17 cellular contexts compared by ENCODE assay signal in genomic region chr1:193085263-193085662, GRCh38. TPM values are rescaled to one million over a fixed set of nuclear protein-coding genes. Genes with fewer than 3 reads are reported as not detected.
A peak's percentile ranks its signal among the peaks of the same experiment; 100 is the strongest.
DNase-seq lines count a peak whose midpoint lies in the region; ATAC-seq and TF ChIP-seq lines count a peak whose summit lies in the region.
"Had no signal": no experiment of that assay in that cellular context is flagged by ENCODE, and none has a peak within 500 bp of the region (broad histone marks: within the 10 kb centered on the region; RNA-seq: fewer than 3 reads in every experiment).

No MANE protein-coding gene starts in this region.

- intact Hi-C loops in adrenal gland (cut with DNase I), result no loop called here

- no peaks in the 10 kb centered on the region for H3K27me3 Mint-ChIP-seq in memory B cell
- H3K27me3 Mint-ChIP-seq: B cell; CD4-positive, alpha-beta T cell had no signal

- peak; percentile 36 for DNase-seq in NCI-H748 (lab: John Stamatoyannopoulos, UW; ENCODE audit: unreplicated experiment)
- DNase-seq in NCI-H748 treated with DMSO at 0.1 percent for 48 hours (lab: John Stamatoyannopoulos, UW), result no peak
- DNase-seq in dermis microvascular lymphatic vessel endothelial cell (ENCODE audit: low read depth in 2 of 2), result peak; percentile 43 to 55
- no peak for DNase-seq in memory B cell (ENCODE audit: low spot score in 2 of 2)
- no peak for DNase-seq in iPS-NIHi7 (ENCODE audit: extremely low spot score)
- DNase-seq in NCI-H526 treated with DMSO at 0.1 percent for 48 hours (lab: John Stamatoyannopoulos, UW), result no peak
- DNase-seq in adrenal gland, result no peak
- DNase-seq: 8988T; ACHN; C1 segment of cervical spinal cord; CD4-positive, alpha-beta T cell; DMS79; GM23248 had no signal

- peaks cover 19 to 53% of the 10 kb centered on the region in 2 experiments for H3K36me3 ChIP-seq in HEK293 (ENCODE audit: control insufficient read depth in 2 of 2, insufficient read depth in 1 of 2, low read length in 2 of 2)
- H3K36me3 ChIP-seq in adrenal gland (replicated peaks in 1 of 2), result peaks cover 0 to 39% of the 10 kb centered on the region in 2 donors

- POLR2A ChIA-PET in HEK293 (lab: Yijun Ruan, JAX), result interaction anchor here (1.0 kb wide), 1 partner anchor 20 kb away, joined by 4 read pairs; the partner anchor contains the start of gene GLRX2

- H3K9me3 ChIP-seq in HEK293 (ENCODE audit: control insufficient read depth, insufficient read depth, low read depth, low read length) (no peaks in the 10 kb centered on the region), adrenal gland (replicated peaks in 1 of 3) (no peaks in the 10 kb centered on the region)

- no peak for TF ChIP-seq POLR2A in adrenal gland (IDR thresholded peaks at IDR 0.05)

- no peaks in the 10 kb centered on the region for H3K27me3 ChIP-seq in adrenal gland

- WGBS in adrenal gland, 4 donors, result 81 to 90% (median 86%) methylated on average over 1 of the region's 1 CpG

- H3K27ac ChIP-seq in HEK293 (ENCODE audit: extremely low read depth, low read depth, low read length) (no peak overlapping the region), adrenal gland (no peak overlapping the region)
- H3K27ac ChIP-seq: GM23248 had no signal

- H3K4me3 ChIP-seq in HEK293 (ENCODE audit: low read depth, low read length), result no peak overlapping the region
- H3K4me3 ChIP-seq in adrenal gland, result no peak overlapping the region
- H3K4me3 ChIP-seq: GM12878, GM23248 had no signal

- H3K4me3 Mint-ChIP-seq in memory B cell, result no peak overlapping the region
- H3K4me3 Mint-ChIP-seq: B cell; CD4-positive, alpha-beta T cell had no signal

- CTCF ChIA-PET in HEK293 (lab: Yijun Ruan, JAX), result interaction anchor here (0.6 to 1.2 kb wide), 4 partner anchors 14 to 1243 kb away, joined by 3 to 5 read pairs (median 4); no protein-coding TSS in a partner anchor

- peak overlapping the region; percentile 65 for H3K27ac Mint-ChIP-seq in memory B cell
- H3K27ac Mint-ChIP-seq: B cell; CD4-positive, alpha-beta T cell had no signal

- H3K36me3 Mint-ChIP-seq in memory B cell, result peaks cover 13% of the 10 kb centered on the region

- no peak for TF ChIP-seq CTCF in HEK293 (tag by site-specific recombination; IDR thresholded peaks at IDR 0.05)
- no peak for TF ChIP-seq CTCF in adrenal gland (IDR thresholded peaks at IDR 0.05)

- no peaks in the 10 kb centered on the region for H3K9me3 Mint-ChIP-seq in memory B cell
- H3K9me3 Mint-ChIP-seq: CD4-positive, alpha-beta T cell had no signal

- no peaks in the 10 kb centered on the region for H3K4me1 Mint-ChIP-seq in memory B cell

- no peaks in the 10 kb centered on the region for H3K4me1 ChIP-seq in HEK293 (ENCODE audit: control insufficient read depth, insufficient read depth, low read length)
- no peaks in the 10 kb centered on the region for H3K4me1 ChIP-seq in adrenal gland (replicated peaks in 1 of 2)

- ATAC-seq in memory B cell (ENCODE audit: low read depth), result no peak
- ATAC-seq: GM12878, HCT116 had no signal

TF ChIP-seq in HEK293, 187 proteins besides CTCF, POLR2A, EP300 and RAD21:
- TF ChIP-seq PRDM6 (tag by site-specific recombination; IDR thresholded peaks at IDR 0.05) (peak; percentile 84), ZNF610 (tag by site-specific recombination; IDR thresholded peaks at IDR 0.05; ENCODE audit: borderline replicate concordance) (no peak)

RNA-seq across cellular contexts. Expression of gene GLRX2, which starts 20.0 kb away (rescaled TPM):
- total RNA-seq in dermis microvascular lymphatic vessel endothelial cell (2.3 and 8.6 TPM in 2 replicates), adrenal gland (10 to 100 TPM in 6 of 8 donors, 1 to 10 TPM in 2; 3.0 to 40.5 (median 20.8) TPM)
- 10 to 100 TPM in 2 of 3 donors, 1 to 10 TPM in 1; 10.0 to 59.8 (median 25.1) TPM for polyA plus RNA-seq in adrenal gland

RNA-seq across cellular contexts. Expression of gene RO60, which starts 25.9 kb away (rescaled TPM):
- total RNA-seq in dermis microvascular lymphatic vessel endothelial cell (147 and 168 TPM in 2 replicates), adrenal gland (10 to 100 TPM; 60.7 to 85.0 (median 76.0) TPM)
- polyA plus RNA-seq in adrenal gland, result 10 to 100 TPM in 2 of 3 donors, 1 to 10 TPM in 1; 3.8 to 19.0 (median 10.6) TPM

RNA-seq across cellular contexts. Expression of gene UCHL5, which starts 26.1 kb away (rescaled TPM):
- 13.8 and 14.5 TPM in 2 replicates for total RNA-seq in dermis microvascular lymphatic vessel endothelial cell
- total RNA-seq in adrenal gland, result 10 to 100 TPM; 11.4 to 43.3 (median 24.8) TPM
- 10 to 100 TPM in 2 of 3 donors, 1 to 10 TPM in 1; 9.3 to 71.9 (median 12.2) TPM for polyA plus RNA-seq in adrenal gland

RNA-seq across cellular contexts. Expression of gene CDC73, which starts 36.6 kb away (rescaled TPM):
- total RNA-seq in dermis microvascular lymphatic vessel endothelial cell (10.7 and 13.0 TPM in 2 replicates), adrenal gland (10 to 100 TPM; 18.0 to 64.0 (median 47.3) TPM)
- 10 to 100 TPM in 2 of 3 donors, 1 to 10 TPM in 1; 5.9 to 43.3 (median 10.7) TPM for polyA plus RNA-seq in adrenal gland

Comparison
In these comparisons a context has a peak if more than half of its experiments do, and no peak if none do; other contexts are left out.
1. DNase-seq: peak in NCI-H748 (single experiment) and dermis microvascular lymphatic vessel endothelial cell (2 of 2); none in NCI-H748 treated with DMSO at 0.1 percent for 48 hours (single experiment), memory B cell (0 of 2), iPS-NIHi7 (single experiment), NCI-H526 treated with DMSO at 0.1 percent for 48 hours (single experiment) and adrenal gland (0 of 7).